31 cellular contexts compared by ENCODE assay signal in genomic region chr6:31144296-31144969, GRCh38. TPM values are rescaled to one million over a fixed set of nuclear protein-coding genes. Genes with fewer than 3 reads are reported as not detected.
"Had no signal": no experiment of that assay in that cellular context is flagged by ENCODE, and none has a peak within 500 bp of the region (broad histone marks: within the 10 kb centered on the region; RNA-seq: fewer than 3 reads in every experiment).

No MANE protein-coding gene starts in this region.

- H3K4me1 Mint-ChIP-seq: activated naive CD8-positive, alpha-beta T cell treated with anti-CD3 and anti-CD28 coated beads, Interleukin-2, amount 50 U/mL, for 24 hours had no signal

- H3K4me2 ChIP-seq: smooth muscle cell had no signal

- H3K9me3 ChIP-seq: body of pancreas, esophagus muscularis mucosa, gastrocnemius medialis, testis had no signal

- H3K27ac ChIP-seq: body of pancreas, gastrocnemius medialis, testis had no signal

- DNase-seq: activated CD4-positive, alpha-beta T cell treated with anti-CD3 and anti-CD28 coated beads, Interleukin-2, amount 10 ng/mL, durations not matched to agents 24 days and 14 days; activated CD8-positive, alpha-beta memory T cell treated with anti-CD3 and anti-CD28 coated beads, Interleukin-2, amount 10 ng/mL, durations not matched to agents 7 days and 5 days; activated CD8-positive, alpha-beta T cell treated with anti-CD3 and anti-CD28 coated beads for 36 hours; activated effector memory CD4-positive, alpha-beta T cell treated with anti-CD3 and anti-CD28 coated beads, Interleukin-2, amount 50 U/mL, for 16 hours; activated naive CD4-positive, alpha-beta T cell treated with anti-CD3 and anti-CD28 coated beads, Interleukin-2, amount 50 U/mL, for 16 hours; activated naive CD8-positive, alpha-beta T cell treated with anti-CD3 and anti-CD28 coated beads, Interleukin-2, amount 50 U/mL, for 24 hours; activated T-cell treated with anti-CD3 and anti-CD28 coated beads for 4 hours; body of pancreas; caudate nucleus; effector memory CD8-positive, alpha-beta T cell; gastrocnemius medialis; head of caudate nucleus; hypothalamus; naive thymus-derived CD4-positive, alpha-beta T cell; stimulated activated CD4-positive, alpha-beta T cell treated with anti-CD3 and anti-CD28 coated beads, Interleukin-15, amount 100 ng/mL, for 24 hours; stimulated activated naive B cell treated with anti-CD40 and anti-IgM and Interleukin-4, amounts not matched to agents 10 μg/mL and 1 μg/mL and 100 μg/mL, for 72 hours; SW 1271; T-helper 17 cell; testis had no signal

- H3K9me3 Mint-ChIP-seq: activated CD4-positive, alpha-beta T cell treated with anti-CD3 and anti-CD28 coated beads, Interleukin-2, amount 10 ng/mL, durations not matched to agents 24 days and 14 days; activated CD8-positive, alpha-beta T cell treated with anti-CD3 and anti-CD28 coated beads for 36 hours; activated naive CD8-positive, alpha-beta T cell treated with anti-CD3 and anti-CD28 coated beads, Interleukin-2, amount 50 U/mL, for 24 hours; effector memory CD8-positive, alpha-beta T cell; neural crest cell; stimulated activated naive B cell treated with anti-CD40 and anti-IgM and Interleukin-4, amounts not matched to agents 10 μg/mL and 1 μg/mL and 100 μg/mL, for 72 hours; type B pancreatic cell had no signal

- H3K4me3 ChIP-seq: body of pancreas, esophagus muscularis mucosa, gastrocnemius medialis, smooth muscle cell, testis had no signal

- H3K27ac Mint-ChIP-seq: activated CD4-positive, alpha-beta T cell treated with anti-CD3 and anti-CD28 coated beads, Interleukin-2, amount 10 ng/mL, durations not matched to agents 24 days and 14 days; activated CD8-positive, alpha-beta memory T cell treated with anti-CD3 and anti-CD28 coated beads, Interleukin-2, amount 10 ng/mL, durations not matched to agents 7 days and 5 days; activated CD8-positive, alpha-beta T cell treated with anti-CD3 and anti-CD28 coated beads for 36 hours; activated naive CD8-positive, alpha-beta T cell treated with anti-CD3 and anti-CD28 coated beads, Interleukin-2, amount 50 U/mL, for 24 hours; stimulated activated naive B cell treated with anti-CD40 and anti-IgM and Interleukin-4, amounts not matched to agents 10 μg/mL and 1 μg/mL and 100 μg/mL, for 72 hours; T-helper 17 cell; type B pancreatic cell had no signal

- H3K36me3 Mint-ChIP-seq: type B pancreatic cell had no signal

- H3K4me1 ChIP-seq: body of pancreas, gastrocnemius medialis, testis had no signal

- H3K4me3 Mint-ChIP-seq: activated CD4-positive, alpha-beta T cell treated with anti-CD3 and anti-CD28 coated beads, Interleukin-2, amount 10 ng/mL, durations not matched to agents 24 days and 14 days; activated CD8-positive, alpha-beta memory T cell treated with anti-CD3 and anti-CD28 coated beads, Interleukin-2, amount 10 ng/mL, durations not matched to agents 7 days and 5 days; activated CD8-positive, alpha-beta T cell treated with anti-CD3 and anti-CD28 coated beads for 36 hours; activated naive CD8-positive, alpha-beta T cell treated with anti-CD3 and anti-CD28 coated beads, Interleukin-2, amount 50 U/mL, for 24 hours; effector memory CD8-positive, alpha-beta T cell; naive thymus-derived CD4-positive, alpha-beta T cell; neural crest cell; stimulated activated naive B cell treated with anti-CD40 and anti-IgM and Interleukin-4, amounts not matched to agents 10 μg/mL and 1 μg/mL and 100 μg/mL, for 72 hours; T-helper 17 cell; type B pancreatic cell had no signal

- H3K27me3 ChIP-seq: body of pancreas, esophagus muscularis mucosa, gastrocnemius medialis, testis had no signal

- ATAC-seq: activated CD4-positive, CD25-positive, alpha-beta regulatory T cell treated with anti-CD3 and anti-CD28 coated beads, Interleukin-2, amount 50 U/mL, for 24 hours; activated CD8-positive, alpha-beta memory T cell treated with anti-CD3 and anti-CD28 coated beads, Interleukin-2, amount 10 ng/mL, durations not matched to agents 7 days and 5 days; activated CD8-positive, alpha-beta T cell treated with anti-CD3 and anti-CD28 coated beads for 36 hours; activated naive CD8-positive, alpha-beta T cell treated with anti-CD3 and anti-CD28 coated beads, Interleukin-2, amount 50 U/mL, for 24 hours; body of pancreas; effector memory CD8-positive, alpha-beta T cell; gastrocnemius medialis; naive thymus-derived CD4-positive, alpha-beta T cell; sciatic nerve; stimulated activated naive B cell treated with anti-CD40 and anti-IgM and Interleukin-4, amounts not matched to agents 10 μg/mL and 1 μg/mL and 100 μg/mL, for 72 hours; T-helper 17 cell had no signal

- H3K27me3 Mint-ChIP-seq: activated CD4-positive, alpha-beta T cell treated with anti-CD3 and anti-CD28 coated beads, Interleukin-2, amount 10 ng/mL, durations not matched to agents 24 days and 14 days; activated CD8-positive, alpha-beta memory T cell treated with anti-CD3 and anti-CD28 coated beads, Interleukin-2, amount 10 ng/mL, durations not matched to agents 7 days and 5 days; activated CD8-positive, alpha-beta T cell treated with anti-CD3 and anti-CD28 coated beads for 36 hours; activated naive CD8-positive, alpha-beta T cell treated with anti-CD3 and anti-CD28 coated beads, Interleukin-2, amount 50 U/mL, for 24 hours; effector memory CD8-positive, alpha-beta T cell; naive thymus-derived CD4-positive, alpha-beta T cell; stimulated activated naive B cell treated with anti-CD40 and anti-IgM and Interleukin-4, amounts not matched to agents 10 μg/mL and 1 μg/mL and 100 μg/mL, for 72 hours; T-helper 17 cell had no signal

RNA-seq across cellular contexts. Expression of gene PSORS1C2, which starts 5.6 kb away (rescaled TPM):
- total RNA-seq: activated CD4-positive, alpha-beta T cell treated with anti-CD3 and anti-CD28 coated beads, Interleukin-2, amount 10 ng/mL, durations not matched to agents 24 days and 14 days; activated CD8-positive, alpha-beta memory T cell treated with anti-CD3 and anti-CD28 coated beads, Interleukin-2, amount 10 ng/mL, durations not matched to agents 7 days and 5 days; activated CD8-positive, alpha-beta T cell treated with anti-CD3 and anti-CD28 coated beads for 36 hours; body of pancreas; dermis microvascular lymphatic vessel endothelial cell; endothelial cell of umbilical vein; esophagus muscularis mucosa; gastrocnemius medialis; liver; naive thymus-derived CD4-positive, alpha-beta T cell; neural crest cell; osteoblast; posterior vena cava; renal cortical epithelial cell; sciatic nerve; T-helper 17 cell; testis had no signal

RNA-seq across cellular contexts. Expression of gene CDSN, which starts 24.2 kb away (rescaled TPM):
- total RNA-seq: activated CD4-positive, alpha-beta T cell treated with anti-CD3 and anti-CD28 coated beads, Interleukin-2, amount 10 ng/mL, durations not matched to agents 24 days and 14 days; activated CD8-positive, alpha-beta memory T cell treated with anti-CD3 and anti-CD28 coated beads, Interleukin-2, amount 10 ng/mL, durations not matched to agents 7 days and 5 days; activated CD8-positive, alpha-beta T cell treated with anti-CD3 and anti-CD28 coated beads for 36 hours; body of pancreas; endothelial cell of umbilical vein; esophagus muscularis mucosa; gastrocnemius medialis; liver; naive thymus-derived CD4-positive, alpha-beta T cell; neural crest cell; osteoblast; posterior vena cava; sciatic nerve; T-helper 17 cell had no signal

RNA-seq across cellular contexts. Expression of gene POU5F1, which starts 26.0 kb away (rescaled TPM):
- total RNA-seq: activated CD4-positive, alpha-beta T cell treated with anti-CD3 and anti-CD28 coated beads, Interleukin-2, amount 10 ng/mL, durations not matched to agents 24 days and 14 days; activated CD8-positive, alpha-beta memory T cell treated with anti-CD3 and anti-CD28 coated beads, Interleukin-2, amount 10 ng/mL, durations not matched to agents 7 days and 5 days; activated CD8-positive, alpha-beta T cell treated with anti-CD3 and anti-CD28 coated beads for 36 hours; dermis microvascular lymphatic vessel endothelial cell; endothelial cell of umbilical vein; gastrocnemius medialis; neural crest cell; posterior vena cava; smooth muscle cell; T-helper 17 cell had no signal
